ENCODE assay signal across 9 cellular contexts in genomic region chr17:42289863-42290165, GRCh38. TPM values are rescaled to one million over a fixed set of nuclear protein-coding genes. Genes with fewer than 3 reads are reported as not detected.
DNase-seq lines count a peak whose midpoint lies in the region; FAIRE-seq and TF ChIP-seq lines count a peak whose summit lies in the region.
"Had no signal": no experiment of that assay in that cellular context is flagged by ENCODE, and none has a peak within 500 bp of the region (broad histone marks: within the 10 kb centered on the region; RNA-seq: fewer than 3 reads in every experiment).

No MANE protein-coding gene starts in this region.

- no peak overlapping the region for H3K9ac ChIP-seq in mesenchymal stem cell (ENCODE audit: low read length)

- H3K14ac ChIP-seq in mesenchymal stem cell (ENCODE audit: low read length in 2 of 2): no peak overlapping the region

- WGBS in thyroid gland, 2 donors: 89 to 95% methylated on average over 5 to 6 of the region's 6 CpGs
- 97% methylated on average over 5 of the region's 6 CpGs for WGBS in mesenchymal stem cell

- no peak for FAIRE-seq in RCC 7860 (lab: Jason Lieb, UNC)
- FAIRE-seq: islet of Langerhans had no signal

- peak overlapping the region; percentile 84 to 97 (median 93) for H3K27ac Mint-ChIP-seq in CD4-positive, alpha-beta memory T cell
- no peak overlapping the region for H3K27ac Mint-ChIP-seq in chondrocyte (ENCODE audit: unreplicated experiment)

- intact Hi-C loops in CD4-positive, alpha-beta memory T cell (cut with micrococcal nuclease): loop anchor here (1.0 to 2.0 kb wide), 2 partner anchors 68 to 105 kb away; partner anchors contain the start of gene HCRT
- intact Hi-C loops in thyroid gland (cut with DNase I): no loop called here

- H2BK12ac ChIP-seq in mesenchymal stem cell (ENCODE audit: low read length in 2 of 2): no peak overlapping the region

- no peaks in the 10 kb centered on the region for H3K27me3 Mint-ChIP-seq in CD4-positive, alpha-beta memory T cell
- H3K27me3 Mint-ChIP-seq in chondrocyte (ENCODE audit: low read depth): no peaks in the 10 kb centered on the region

- no peak overlapping the region for H2AFZ ChIP-seq in mesenchymal stem cell (ENCODE audit: low read depth, low read length)

- no peak overlapping the region for H3K23ac ChIP-seq in mesenchymal stem cell (ENCODE audit: low read length in 2 of 2)

- H3K4me3 Mint-ChIP-seq in CD4-positive, alpha-beta memory T cell: peak overlapping the region; percentile 88 to 93 (median 90)
- no peak overlapping the region for H3K4me3 Mint-ChIP-seq in chondrocyte (ENCODE audit: unreplicated experiment)

- H2BK120ac ChIP-seq in mesenchymal stem cell (ENCODE audit: low read depth, low read length): no peak overlapping the region

- H4K8ac ChIP-seq in mesenchymal stem cell (ENCODE audit: low read length): no peak overlapping the region

- TF ChIP-seq POLR2A in thyroid gland (IDR thresholded peaks at IDR 0.05): no peak

- POLR2A ChIA-PET in CD4-positive, alpha-beta memory T cell (lab: Charles Lee; ENCODE audit: partially characterized antibody): interaction anchor here (1.2 to 11.0 kb wide), 10 partner anchors 13 to 136 kb away, joined by 4 to 255 read pairs (median 23); partner anchors contain the start of genes STAT3 and STAT5B

- no peaks in the 10 kb centered on the region for H3K79me1 ChIP-seq in mesenchymal stem cell (replicated peaks; ENCODE audit: low read length, poor library complexity, severe bottlenecking)

- H2BK15ac ChIP-seq in mesenchymal stem cell (ENCODE audit: low read depth, poor library complexity, severe bottlenecking): no peak overlapping the region

- H3K9me3 ChIP-seq in CD4-positive, alpha-beta memory T cell (ENCODE audit: control insufficient read depth in 1 of 2, low read length in 2 of 2): no peaks in the 10 kb centered on the region
- H3K9me3 ChIP-seq in thyroid gland (no peaks in the 10 kb centered on the region), mesenchymal stem cell (ENCODE audit: control insufficient read depth, low read length) (no peaks in the 10 kb centered on the region)

- peaks cover 40 to 64% (median 48%) of the 10 kb centered on the region in 4 donors for H3K4me1 Mint-ChIP-seq in CD4-positive, alpha-beta memory T cell
- H3K4me1 Mint-ChIP-seq in chondrocyte (ENCODE audit: low read depth): peaks cover 41% of the 10 kb centered on the region

- no peak overlapping the region for H3K18ac ChIP-seq in mesenchymal stem cell (ENCODE audit: low read depth in 1 of 2, low read length in 2 of 2)

- DNase-seq in CD4-positive, alpha-beta memory T cell: peak in 3 of 5 donors; percentile 39 to 66 (median 43)
- peak; percentile 85 to 87 for DNase-seq in activated CD4-positive, alpha-beta T cell treated with anti-CD3 and anti-CD28 coated beads for 4 hours
- DNase-seq in chondrocyte (ENCODE audit: low spot score): peak; percentile 59
- DNase-seq in stimulated activated CD4-positive, alpha-beta T cell treated with anti-CD3 and anti-CD28 coated beads, Interleukin-1b, Interleukin-23, amount 100 ng/mL, for 4 hours (ENCODE audit: low read depth in 2 of 2): peak; percentile 60 to 74
- no peak for DNase-seq in GOT3 (lab: John Stamatoyannopoulos, UW)
- no peak for DNase-seq in thyroid gland
- no peak for DNase-seq in RCC 7860 (ENCODE audit: low spot score)
- no peak for DNase-seq in mesenchymal stem cell

- H2AK5ac ChIP-seq in mesenchymal stem cell (ENCODE audit: low read length, severe bottlenecking): no peak overlapping the region

- no peaks in the 10 kb centered on the region for H3K27me3 ChIP-seq in CD4-positive, alpha-beta memory T cell (ENCODE audit: insufficient read depth, low read length)
- H3K27me3 ChIP-seq in thyroid gland (no peaks in the 10 kb centered on the region), mesenchymal stem cell (ENCODE audit: control insufficient read depth in 1 of 2, insufficient read depth in 1 of 2, low read length in 2 of 2) (no peaks in the 10 kb centered on the region)

- peak overlapping the region; percentile 87 for H3K27ac ChIP-seq in CD4-positive, alpha-beta memory T cell (ENCODE audit: low read depth, low read length)
- H3K27ac ChIP-seq in thyroid gland (peak overlapping the region in 1 of 3 donors; percentile 84), mesenchymal stem cell (ENCODE audit: low read length, poor library complexity, severe bottlenecking) (no peak overlapping the region)

- peaks cover 48% of the 10 kb centered on the region for H3K4me1 ChIP-seq in CD4-positive, alpha-beta memory T cell (ENCODE audit: insufficient read depth, low read length)
- peaks cover 15 to 33% of the 10 kb centered on the region in 2 donors for H3K4me1 ChIP-seq in thyroid gland
- H3K4me1 ChIP-seq in mesenchymal stem cell (ENCODE audit: control insufficient read depth, insufficient read depth, low read depth, low read length): peaks cover 17% of the 10 kb centered on the region

- peak overlapping the region in 1 of 2 donors; percentile 86 for H3K4me3 ChIP-seq in CD4-positive, alpha-beta memory T cell (ENCODE audit: low read length in 2 of 2)
- H3K4me3 ChIP-seq in thyroid gland (replicated peaks in 1 of 3): no peak overlapping the region
- H3K4me3 ChIP-seq in mesenchymal stem cell (ENCODE audit: insufficient read depth in 1 of 2, low read depth in 1 of 2, low read length in 2 of 2): no peak overlapping the region

- peaks cover 16% of the 10 kb centered on the region for H3K36me3 ChIP-seq in CD4-positive, alpha-beta memory T cell (ENCODE audit: insufficient read depth, low read length)
- no peaks in the 10 kb centered on the region for H3K36me3 ChIP-seq in thyroid gland
- H3K36me3 ChIP-seq in mesenchymal stem cell (ENCODE audit: control insufficient read depth in 1 of 2, insufficient read depth in 2 of 2, low read depth in 1 of 2, low read length in 2 of 2): peaks cover 0 to 10% of the 10 kb centered on the region in 2 experiments

- H2BK5ac ChIP-seq in mesenchymal stem cell (ENCODE audit: low read depth, low read length, poor library complexity, severe bottlenecking): no peak overlapping the region

- H3K9me3 Mint-ChIP-seq in CD4-positive, alpha-beta memory T cell: no peaks in the 10 kb centered on the region
- no peaks in the 10 kb centered on the region for H3K9me3 Mint-ChIP-seq in chondrocyte (ENCODE audit: low read depth)

- H3K4ac ChIP-seq in mesenchymal stem cell (ENCODE audit: low read depth in 1 of 2, low read length in 2 of 2): no peak overlapping the region

- H3K4me2 ChIP-seq in mesenchymal stem cell (ENCODE audit: low read length, poor library complexity, severe bottlenecking): no peak overlapping the region

- H4K91ac ChIP-seq in mesenchymal stem cell (ENCODE audit: low read length): no peak overlapping the region

- CTCF ChIA-PET in CD4-positive, alpha-beta memory T cell (lab: Charles Lee; ENCODE audit: partially characterized antibody): interaction anchor here (0.7 to 9.5 kb wide), 5 partner anchors 14 to 67 kb away, joined by 3 to 68 read pairs (median 4); partner anchors contain the start of gene STAT5B

- peaks cover 12 to 52% of the 10 kb centered on the region in 2 donors for H3K36me3 Mint-ChIP-seq in CD4-positive, alpha-beta memory T cell
- peaks cover 4% of the 10 kb centered on the region for H3K36me3 Mint-ChIP-seq in chondrocyte (ENCODE audit: low read depth)

- TF ChIP-seq CTCF in chondrocyte (IDR thresholded peaks at IDR 0.05) (no peak), thyroid gland (IDR thresholded peaks at IDR 0.05) (no peak)

RNA-seq across cellular contexts. Expression of gene STAT5A, which starts 1.5 kb away (rescaled TPM):
- total RNA-seq in CD4-positive, alpha-beta memory T cell: 100 to 1,000 TPM; 130 to 133 TPM
- 10 to 100 TPM; 66.7 to 94.6 TPM for polyA plus RNA-seq in CD4-positive, alpha-beta memory T cell
- total RNA-seq in chondrocyte: 12.2 to 17.6 TPM (median 14.3 TPM) in 3 replicates
- 10 to 100 TPM; 31.9 to 46.1 (median 34.0) TPM for total RNA-seq in thyroid gland
- polyA plus RNA-seq in mesenchymal stem cell (2013, experiment 1 of 2): 4.0 TPM
- polyA plus RNA-seq in mesenchymal stem cell (2013, experiment 2 of 2): 3.2 TPM

RNA-seq across cellular contexts. Expression of gene STAT5B, which starts 13.6 kb away (rescaled TPM):
- 100 to 1,000 TPM; 244 to 261 TPM for total RNA-seq in CD4-positive, alpha-beta memory T cell
- polyA plus RNA-seq in CD4-positive, alpha-beta memory T cell: 100 to 1,000 TPM in 1 of 2 donors, 10 to 100 TPM in 1; 91.3 to 146 TPM
- total RNA-seq in chondrocyte (29.5 to 32.8 TPM (median 31.0 TPM) in 3 replicates), thyroid gland (10 to 100 TPM; 57.6 to 72.6 (median 63.3) TPM)
- polyA plus RNA-seq in mesenchymal stem cell (2013, experiment 1 of 2): 12.3 TPM
- 11.9 TPM for polyA plus RNA-seq in mesenchymal stem cell (2013, experiment 2 of 2)

Comparison
In these comparisons a context has a peak if more than half of its experiments do, and no peak if none do; other contexts are left out.
1. DNase-seq: peak in CD4-positive, alpha-beta memory T cell (3 of 5), activated CD4-positive, alpha-beta T cell treated with anti-CD3 and anti-CD28 coated beads for 4 hours (2 of 2), chondrocyte (single experiment) and stimulated activated CD4-positive, alpha-beta T cell treated with anti-CD3 and anti-CD28 coated beads, Interleukin-1b, Interleukin-23, amount 100 ng/mL, for 4 hours (2 of 2); none in GOT3 (single experiment), thyroid gland (0 of 2), RCC 7860 (single experiment) and mesenchymal stem cell (single experiment).